In genomic region chr7:106099539-106099938, GRCh38 we compare ENCODE assay signal across 24 cellular contexts. TPM values are rescaled to one million over a fixed set of nuclear protein-coding genes. Genes with fewer than 3 reads are reported as not detected.
DNase-seq lines count a peak whose midpoint lies in the region; ATAC-seq, FAIRE-seq and TF ChIP-seq lines count a peak whose summit lies in the region.
"Had no signal": no experiment of that assay in that cellular context is flagged by ENCODE, and none has a peak within 500 bp of the region (broad histone marks: within the 10 kb centered on the region; RNA-seq: fewer than 3 reads in every experiment).

No MANE protein-coding gene starts in this region.

- H3K9ac ChIP-seq in trophoblast cell (ENCODE audit: low read length) (no peak overlapping the region), kidney (ENCODE audit: low read length in 2 of 2) (no peak overlapping the region)

- H3K4ac ChIP-seq in trophoblast cell (ENCODE audit: low read depth, low read length), result no peak overlapping the region

- POLR2A ChIA-PET in WTC11 (lab: Charles Lee), result no interaction called here

- no peaks in the 10 kb centered on the region for H3K9me3 ChIP-seq in trophoblast cell (ENCODE audit: insufficient read depth, low read depth, low read length)
- no peaks in the 10 kb centered on the region for H3K9me3 ChIP-seq in kidney (ENCODE audit: control insufficient read depth in 1 of 2, low read length in 2 of 2)
- H3K9me3 ChIP-seq: gastrocnemius medialis had no signal

- H4K91ac ChIP-seq in trophoblast cell (ENCODE audit: low read depth, low read length), result no peak overlapping the region

- H3K36me3 ChIP-seq in trophoblast cell (ENCODE audit: control insufficient read depth in 1 of 2, insufficient read depth in 2 of 2, low read length in 2 of 2), result peaks cover 0 to 4% of the 10 kb centered on the region in 2 experiments
- H3K36me3 ChIP-seq in kidney (ENCODE audit: control insufficient read depth in 1 of 2, insufficient read depth in 2 of 2, low read length in 2 of 2), result peaks cover 2 to 8% of the 10 kb centered on the region in 2 donors

- H3K79me1 ChIP-seq in trophoblast cell (ENCODE audit: low read length), result no peaks in the 10 kb centered on the region

- H3K36me3 Mint-ChIP-seq in activated naive CD4-positive, alpha-beta T cell treated with anti-CD3 and anti-CD28 coated beads, Interleukin-2, amount 50 U/mL, for 24 hours, result peaks cover 7% of the 10 kb centered on the region
- H3K36me3 Mint-ChIP-seq in IgD-negative memory B cell, result no peaks in the 10 kb centered on the region
- H3K36me3 Mint-ChIP-seq in WTC11, result peaks cover 8% of the 10 kb centered on the region
- H3K36me3 Mint-ChIP-seq: natural killer cell had no signal

- no peak overlapping the region for H4K12ac ChIP-seq in trophoblast cell (ENCODE audit: low read depth, low read length)

- WGBS in trophoblast cell (ENCODE audit: extremely low coverage, insufficient coverage, insufficient read length), result no CpG with 5 or more reads among the region's 3 CpGs

- no peak overlapping the region for H3K27ac ChIP-seq in trophoblast cell (ENCODE audit: low read depth, low read length)
- no peak overlapping the region for H3K27ac ChIP-seq in kidney (ENCODE audit: low read depth in 2 of 2, low read length in 2 of 2)
- H3K27ac ChIP-seq: dorsolateral prefrontal cortex, SK-N-MC had no signal

- H2AK5ac ChIP-seq in trophoblast cell (ENCODE audit: low read length), result no peak overlapping the region

- no peaks in the 10 kb centered on the region for H3K9me3 Mint-ChIP-seq in activated naive CD4-positive, alpha-beta T cell treated with anti-CD3 and anti-CD28 coated beads, Interleukin-2, amount 50 U/mL, for 24 hours
- H3K9me3 Mint-ChIP-seq in IgD-negative memory B cell (no peaks in the 10 kb centered on the region), WTC11 (no peaks in the 10 kb centered on the region)
- H3K9me3 Mint-ChIP-seq: activated naive CD8-positive, alpha-beta T cell treated with anti-CD3 and anti-CD28 coated beads, Interleukin-2, amount 10 ng/mL, durations not matched to agents 7 days and 5 days; CD8-positive, alpha-beta memory T cell; immature natural killer cell; natural killer cell; stimulated activated naive CD8-positive, alpha-beta T cell treated with anti-CD3 and anti-CD28 coated beads, Interleukin-15, amount 100 ng/mL, for 72 hours had no signal

- CTCF ChIA-PET in WTC11 (lab: Charles Lee), result interaction anchor here (1.8 kb wide), 1 partner anchor 54 kb away, joined by 5 read pairs; no protein-coding TSS in a partner anchor

- H3K4me1 ChIP-seq in trophoblast cell (ENCODE audit: control insufficient read depth in 1 of 2, insufficient read depth in 2 of 2, low read length in 2 of 2) (no peaks in the 10 kb centered on the region), kidney (ENCODE audit: control insufficient read depth in 1 of 2, insufficient read depth in 1 of 2, low read depth in 1 of 2, low read length in 2 of 2) (peaks cover 0 to 4% of the 10 kb centered on the region in 2 donors)

- no peak for ATAC-seq in WTC11
- ATAC-seq in GM18909 (IDR thresholded peaks at IDR 0.05; ENCODE audit: poor library complexity, unreplicated experiment), result no peak
- ATAC-seq in HG03469 (IDR thresholded peaks at IDR 0.05; ENCODE audit: unreplicated experiment), result no peak
- ATAC-seq: gastrocnemius medialis; left lobe of liver; natural killer cell; stimulated activated naive CD8-positive, alpha-beta T cell treated with anti-CD3 and anti-CD28 coated beads, Interleukin-15, amount 100 ng/mL, for 72 hours had no signal

- H3K27me3 ChIP-seq in trophoblast cell (ENCODE audit: insufficient read depth, low read length), result no peaks in the 10 kb centered on the region
- H3K27me3 ChIP-seq: dorsolateral prefrontal cortex, gastrocnemius medialis had no signal

- no peak overlapping the region for H3K14ac ChIP-seq in trophoblast cell (ENCODE audit: low read length)

- no peak overlapping the region for H3K4me3 Mint-ChIP-seq in activated naive CD4-positive, alpha-beta T cell treated with anti-CD3 and anti-CD28 coated beads, Interleukin-2, amount 50 U/mL, for 24 hours
- H3K4me3 Mint-ChIP-seq in IgD-negative memory B cell (peak overlapping the region in 1 of 4 donors; percentile 87), WTC11 (no peak overlapping the region)
- H3K4me3 Mint-ChIP-seq: activated naive CD8-positive, alpha-beta T cell treated with anti-CD3 and anti-CD28 coated beads, Interleukin-2, amount 10 ng/mL, durations not matched to agents 7 days and 5 days; CD8-positive, alpha-beta memory T cell; immature natural killer cell; natural killer cell had no signal

- H2BK12ac ChIP-seq in trophoblast cell (ENCODE audit: low read length), result no peak overlapping the region

- H2BK120ac ChIP-seq in trophoblast cell (ENCODE audit: insufficient read depth, low read length, poor library complexity), result no peak overlapping the region

- H3K4me1 Mint-ChIP-seq in activated naive CD4-positive, alpha-beta T cell treated with anti-CD3 and anti-CD28 coated beads, Interleukin-2, amount 50 U/mL, for 24 hours, result peaks cover 54% of the 10 kb centered on the region
- peaks cover 55 to 64% (median 63%) of the 10 kb centered on the region in 3 donors for H3K4me1 Mint-ChIP-seq in IgD-negative memory B cell
- peaks cover 26% of the 10 kb centered on the region for H3K4me1 Mint-ChIP-seq in WTC11

- DNase-seq in activated naive CD4-positive, alpha-beta T cell (lab: John Stamatoyannopoulos, UW), result no peak
- no peak for DNase-seq in WTC11 (ENCODE audit: low spot score)
- DNase-seq in trophoblast cell, result peak; percentile 7 to 47
- DNase-seq in kidney, result no peak
- DNase-seq: activated CD4-positive, alpha-beta T cell treated with anti-CD3 and anti-CD28 coated beads, Interleukin-2, amount 50 U/mL, for 1 hour; activated naive CD8-positive, alpha-beta T cell treated with anti-CD3 and anti-CD28 coated beads, Interleukin-2, amount 10 ng/mL, durations not matched to agents 7 days and 5 days; CD8-positive, alpha-beta memory T cell; dorsolateral prefrontal cortex; gastrocnemius medialis; hypothalamus; immature natural killer cell; natural killer cell; NCI-H1436 treated with DMSO at 0.1 percent for 48 hours; NCI-H2107; NCI-H82; OCI-M1; stimulated activated naive CD8-positive, alpha-beta T cell treated with anti-CD3 and anti-CD28 coated beads, Interleukin-15, amount 100 ng/mL, for 72 hours; T-helper 2 cell had no signal

- FAIRE-seq in kidney (lab: Jason Lieb, UNC), result no peak

- peaks cover 3% of the 10 kb centered on the region for H3K79me2 ChIP-seq in trophoblast cell (ENCODE audit: control insufficient read depth, insufficient read depth, low read length, poor library complexity)

- no peak overlapping the region for H3K4me2 ChIP-seq in trophoblast cell (ENCODE audit: low read length)

- TF ChIP-seq CTCF in WTC11 (IDR thresholded peaks at IDR 0.05) (no peak), kidney (IDR thresholded peaks at IDR 0.05; ENCODE audit: borderline replicate concordance, extremely low read depth, insufficient read depth) (no peak)

- H3K23ac ChIP-seq in trophoblast cell (ENCODE audit: low read length), result no peak overlapping the region

- peak overlapping the region; percentile 30 for H3K27ac Mint-ChIP-seq in activated naive CD4-positive, alpha-beta T cell treated with anti-CD3 and anti-CD28 coated beads, Interleukin-2, amount 50 U/mL, for 24 hours
- H3K27ac Mint-ChIP-seq in IgD-negative memory B cell (peak overlapping the region; percentile 33 to 93 (median 60)), WTC11 (0 out of 2 replicates have a peak overlapping the region, but pooled peaks have one; percentile 28)
- H3K27ac Mint-ChIP-seq: activated naive CD8-positive, alpha-beta T cell treated with anti-CD3 and anti-CD28 coated beads, Interleukin-2, amount 10 ng/mL, durations not matched to agents 7 days and 5 days; immature natural killer cell; natural killer cell; stimulated activated naive CD8-positive, alpha-beta T cell treated with anti-CD3 and anti-CD28 coated beads, Interleukin-15, amount 100 ng/mL, for 72 hours had no signal

- H3K18ac ChIP-seq in trophoblast cell (ENCODE audit: low read length), result no peak overlapping the region

- no peak overlapping the region for H3K4me3 ChIP-seq in trophoblast cell (ENCODE audit: low read depth, low read length)
- no peak overlapping the region for H3K4me3 ChIP-seq in kidney (ENCODE audit: low read length in 2 of 2)
- H3K4me3 ChIP-seq: dorsolateral prefrontal cortex, gastrocnemius medialis, SK-N-MC had no signal

- H2BK5ac ChIP-seq in trophoblast cell (ENCODE audit: low read depth, low read length, poor library complexity), result no peak overlapping the region

- H4K8ac ChIP-seq in trophoblast cell (ENCODE audit: low read depth, low read length), result no peak overlapping the region

- intact Hi-C loops in kidney (cut with DNase I), result no loop called here

- no peak overlapping the region for H2AFZ ChIP-seq in trophoblast cell (ENCODE audit: insufficient read depth, low read length, poor library complexity)

- H3K27me3 Mint-ChIP-seq in activated naive CD4-positive, alpha-beta T cell treated with anti-CD3 and anti-CD28 coated beads, Interleukin-2, amount 50 U/mL, for 24 hours, result no peaks in the 10 kb centered on the region
- no peaks in the 10 kb centered on the region for H3K27me3 Mint-ChIP-seq in IgD-negative memory B cell
- H3K27me3 Mint-ChIP-seq in WTC11 (ENCODE audit: low read depth), result no peaks in the 10 kb centered on the region
- H3K27me3 Mint-ChIP-seq: activated naive CD8-positive, alpha-beta T cell treated with anti-CD3 and anti-CD28 coated beads, Interleukin-2, amount 10 ng/mL, durations not matched to agents 7 days and 5 days; CD8-positive, alpha-beta memory T cell; stimulated activated naive CD8-positive, alpha-beta T cell treated with anti-CD3 and anti-CD28 coated beads, Interleukin-15, amount 100 ng/mL, for 72 hours had no signal

TF ChIP-seq in WTC11, 78 proteins besides CTCF, POLR2A, EP300 and RAD21 (continues in another document):
- TF ChIP-seq NR1H2 (CRISPR knock-in tag; IDR thresholded peaks at IDR 0.05) (no peak), ZBTB21 (CRISPR knock-in tag; IDR thresholded peaks at IDR 0.05; ENCODE audit: borderline replicate concordance) (no peak), IRF2 (CRISPR knock-in tag; IDR thresholded peaks at IDR 0.05; ENCODE audit: borderline replicate concordance, low read depth) (no peak)

RNA-seq across cellular contexts. Expression of gene SYPL1, which starts 12.6 kb away (rescaled TPM):
- polyA plus RNA-seq in IgD-negative memory B cell, result 200 TPM
- total RNA-seq in WTC11 (2021), result 48.5 to 54.8 TPM (median 49.6 TPM) in 3 replicates
- 41.8 and 42.6 TPM in 2 replicates for polyA plus RNA-seq in trophoblast cell (2013)
- total RNA-seq in kidney, result 111 TPM
- polyA plus RNA-seq in kidney (ENCODE audit: insufficient read depth, low read depth, low replicate concordance), result 90.8 TPM

Comparison
In these comparisons a context has a peak if more than half of its experiments do, and no peak if none do; other contexts are left out.
1. DNase-seq: peak in trophoblast cell (2 of 2); none in activated naive CD4-positive, alpha-beta T cell (0 of 4), WTC11 (single experiment) and kidney (single experiment).
2. Peak in every context shown above with its lines, with median percentiles within 50 percentile points of each other: H3K27ac Mint-ChIP-seq.